15 cellular contexts compared by ENCODE assay signal in genomic region chr4:52998413-52998812, GRCh38.
DNase-seq lines count a peak whose midpoint lies in the region; ATAC-seq and TF ChIP-seq lines count a peak whose summit lies in the region.
"Had no signal": no experiment of that assay in that cellular context is flagged by ENCODE, and none has a peak within 500 bp of the region (broad histone marks: within the 10 kb centered on the region; RNA-seq: fewer than 3 reads in every experiment).

No MANE protein-coding gene starts in this region.

- POLR2A ChIA-PET in activated naive CD8-positive, alpha-beta T cell treated with anti-CD3 and anti-CD28 coated beads, Interleukin-2, amount 10 ng/mL, durations not matched to agents 7 days and 5 days (lab: Charles Lee) = no interaction called here

- TF ChIP-seq POLR2A in adrenal gland (IDR thresholded peaks at IDR 0.05) = no peak
- no peak for TF ChIP-seq POLR2A in ovary (IDR thresholded peaks at IDR 0.05)

- H3K4me3 ChIP-seq in adrenal gland (no peak overlapping the region), ovary (no peak overlapping the region), upper lobe of right lung (no peak overlapping the region)
- H3K4me3 ChIP-seq: BLaER1 treated with 17β-estradiol and CSF1 and Interleukin-3, amounts not matched to agents 10 nM and 100 nM had no signal

- H3K4me3 Mint-ChIP-seq in activated naive CD8-positive, alpha-beta T cell treated with anti-CD3 and anti-CD28 coated beads, Interleukin-2, amount 10 ng/mL, durations not matched to agents 7 days and 5 days = peak overlapping the region; percentile 25
- H3K4me3 Mint-ChIP-seq in activated naive CD8-positive, alpha-beta T cell treated with anti-CD3 and anti-CD28 coated beads for 36 hours = no peak overlapping the region
- H3K4me3 Mint-ChIP-seq: B cell; CD8-positive, alpha-beta T cell; H9 had no signal

- ATAC-seq in activated naive CD8-positive, alpha-beta T cell treated with anti-CD3 and anti-CD28 coated beads, Interleukin-2, amount 10 ng/mL, durations not matched to agents 7 days and 5 days (ENCODE audit: low read depth) = peak; percentile 54
- ATAC-seq in upper lobe of right lung (no peak), HG02870 (IDR thresholded peaks at IDR 0.05; ENCODE audit: unreplicated experiment) (no peak)
- ATAC-seq: CD8-positive, alpha-beta T cell had no signal

- peaks cover 3% of the 10 kb centered on the region for H3K4me1 Mint-ChIP-seq in activated naive CD8-positive, alpha-beta T cell treated with anti-CD3 and anti-CD28 coated beads, Interleukin-2, amount 10 ng/mL, durations not matched to agents 7 days and 5 days
- H3K4me1 Mint-ChIP-seq in activated naive CD8-positive, alpha-beta T cell treated with anti-CD3 and anti-CD28 coated beads for 36 hours = no peaks in the 10 kb centered on the region
- H3K4me1 Mint-ChIP-seq: B cell, H9 had no signal

- peaks cover 22 to 44% of the 10 kb centered on the region in 2 donors for H3K4me1 ChIP-seq in adrenal gland (replicated peaks in 1 of 2)
- peaks cover 35% of the 10 kb centered on the region for H3K4me1 ChIP-seq in ovary (ENCODE audit: insufficient read depth)
- peaks cover 7% of the 10 kb centered on the region for H3K4me1 ChIP-seq in upper lobe of right lung

- H3K27me3 ChIP-seq in adrenal gland (no peaks in the 10 kb centered on the region), ovary (no peaks in the 10 kb centered on the region), upper lobe of right lung (no peaks in the 10 kb centered on the region)
- H3K27me3 ChIP-seq: BLaER1 treated with 17β-estradiol and CSF1 and Interleukin-3, amounts not matched to agents 10 nM and 100 nM had no signal

- TF ChIP-seq CTCF in adrenal gland (IDR thresholded peaks at IDR 0.05) (no peak), ovary (IDR thresholded peaks at IDR 0.05) (no peak), upper lobe of right lung (IDR thresholded peaks at IDR 0.05) (no peak)

- no peaks in the 10 kb centered on the region for H3K27me3 Mint-ChIP-seq in activated naive CD8-positive, alpha-beta T cell treated with anti-CD3 and anti-CD28 coated beads, Interleukin-2, amount 10 ng/mL, durations not matched to agents 7 days and 5 days
- no peaks in the 10 kb centered on the region for H3K27me3 Mint-ChIP-seq in activated naive CD8-positive, alpha-beta T cell treated with anti-CD3 and anti-CD28 coated beads for 36 hours
- H3K27me3 Mint-ChIP-seq: B cell had no signal

- H3K36me3 ChIP-seq in adrenal gland (replicated peaks in 1 of 2) = no peaks in the 10 kb centered on the region
- no peaks in the 10 kb centered on the region for H3K36me3 ChIP-seq in ovary
- H3K36me3 ChIP-seq in upper lobe of right lung = no peaks in the 10 kb centered on the region

- no peak for TF ChIP-seq EP300 in ovary (IDR thresholded peaks at IDR 0.05)

- DNase-seq in activated naive CD8-positive, alpha-beta T cell treated with anti-CD3 and anti-CD28 coated beads, Interleukin-2, amount 10 ng/mL, durations not matched to agents 7 days and 5 days = no peak
- DNase-seq in activated naive CD8-positive, alpha-beta T cell treated with anti-CD3 and anti-CD28 coated beads for 36 hours = no peak
- no peak for DNase-seq in adrenal gland
- no peak for DNase-seq in ovary
- no peak for DNase-seq in upper lobe of right lung
- no peak for DNase-seq in pons (ENCODE audit: low spot score)
- no peak for DNase-seq in retina
- DNase-seq: Calu3; CD8-positive, alpha-beta T cell; DMS79 treated with DMSO at 0.1 percent for 48 hours; EL; H9 had no signal

- H3K9me3 ChIP-seq in adrenal gland (replicated peaks in 1 of 3) = no peaks in the 10 kb centered on the region
- H3K9me3 ChIP-seq in ovary = no peaks in the 10 kb centered on the region
- no peaks in the 10 kb centered on the region for H3K9me3 ChIP-seq in upper lobe of right lung

- intact Hi-C loops in adrenal gland (cut with DNase I) = no loop called here
- intact Hi-C loops in ovary (cut with DNase I) = loop anchor here in 2 of 4 donors (5.0 kb wide), 2 partner anchors 1229 to 1234 kb away; partner anchors contain the start of gene PDGFRA (in 1 of the 2)
- intact Hi-C loops in upper lobe of right lung (cut with DNase I) = no loop called here

- H3K27ac Mint-ChIP-seq in activated naive CD8-positive, alpha-beta T cell treated with anti-CD3 and anti-CD28 coated beads, Interleukin-2, amount 10 ng/mL, durations not matched to agents 7 days and 5 days = no peak overlapping the region
- no peak overlapping the region for H3K27ac Mint-ChIP-seq in activated naive CD8-positive, alpha-beta T cell treated with anti-CD3 and anti-CD28 coated beads for 36 hours
- H3K27ac Mint-ChIP-seq: B cell; CD8-positive, alpha-beta T cell; H9 had no signal

- H3K36me3 Mint-ChIP-seq in activated naive CD8-positive, alpha-beta T cell treated with anti-CD3 and anti-CD28 coated beads, Interleukin-2, amount 10 ng/mL, durations not matched to agents 7 days and 5 days = peaks cover 8% of the 10 kb centered on the region
- peaks cover 9% of the 10 kb centered on the region for H3K36me3 Mint-ChIP-seq in activated naive CD8-positive, alpha-beta T cell treated with anti-CD3 and anti-CD28 coated beads for 36 hours

- H3K27ac ChIP-seq in adrenal gland (peak overlapping the region in 3 of 5 donors; percentile 70 to 93 (median 71)), ovary (peak overlapping the region; percentile 55 to 63), upper lobe of right lung (peak overlapping the region; percentile 81)
- H3K27ac ChIP-seq: BLaER1 treated with 17β-estradiol and CSF1 and Interleukin-3, amounts not matched to agents 10 nM and 100 nM had no signal

- 83 to 90% (median 87%) methylated on average over 3 of the region's 3 CpGs for WGBS in adrenal gland, 4 donors
- WGBS in ovary, 3 donors = 74 to 89% (median 81%) methylated on average over 3 of the region's 3 CpGs

- no peaks in the 10 kb centered on the region for H3K9me3 Mint-ChIP-seq in activated naive CD8-positive, alpha-beta T cell treated with anti-CD3 and anti-CD28 coated beads, Interleukin-2, amount 10 ng/mL, durations not matched to agents 7 days and 5 days
- H3K9me3 Mint-ChIP-seq in activated naive CD8-positive, alpha-beta T cell treated with anti-CD3 and anti-CD28 coated beads for 36 hours = no peaks in the 10 kb centered on the region
- H3K9me3 Mint-ChIP-seq: CD8-positive, alpha-beta T cell had no signal
